In genomic region chr11:62615521-62615920, GRCh38 we compare ENCODE assay signal across 15 cellular contexts. TPM values are rescaled to one million over a fixed set of nuclear protein-coding genes. Genes with fewer than 3 reads are reported as not detected.
DNase-seq lines count a peak whose midpoint lies in the region; ATAC-seq and TF ChIP-seq lines count a peak whose summit lies in the region.
"Had no signal": no experiment of that assay in that cellular context is flagged by ENCODE, and none has a peak within 500 bp of the region (broad histone marks: within the 10 kb centered on the region; RNA-seq: fewer than 3 reads in every experiment).

No MANE protein-coding gene starts in this region.

- H3K27me3 Mint-ChIP-seq in activated naive CD4-positive, alpha-beta T cell treated with anti-CD3 and anti-CD28 coated beads, Interleukin-2, amount 50 U/mL, for 24 hours = no peaks in the 10 kb centered on the region
- H3K27me3 Mint-ChIP-seq in dendritic cell treated with granulocyte-macrophage colony-stimulating factor and Interleukin-4, amounts not matched to agents 40 ng/mL and 50 ng/mL, for 4 days = no peaks in the 10 kb centered on the region

- intact Hi-C loops in dendritic cell treated with granulocyte-macrophage colony-stimulating factor and Interleukin-4, amounts not matched to agents 40 ng/mL and 50 ng/mL, for 4 days (cut with micrococcal nuclease) = no loop called here
- intact Hi-C loops in gastrocnemius medialis (cut with DNase I; ENCODE audit: low total_unique reads) = no loop called here

- peaks cover 46% of the 10 kb centered on the region for H3K4me1 Mint-ChIP-seq in activated naive CD4-positive, alpha-beta T cell treated with anti-CD3 and anti-CD28 coated beads, Interleukin-2, amount 50 U/mL, for 24 hours
- peaks cover 40% of the 10 kb centered on the region for H3K4me1 Mint-ChIP-seq in dendritic cell treated with granulocyte-macrophage colony-stimulating factor and Interleukin-4, amounts not matched to agents 40 ng/mL and 50 ng/mL, for 4 days (ENCODE audit: low read depth)

- no peak overlapping the region for H3K4me3 ChIP-seq in gastrocnemius medialis
- H3K4me3 ChIP-seq: A549, GM12878, GM23338 had no signal

- no peak overlapping the region for H3K4me3 Mint-ChIP-seq in activated naive CD4-positive, alpha-beta T cell treated with anti-CD3 and anti-CD28 coated beads, Interleukin-2, amount 50 U/mL, for 24 hours
- no peak overlapping the region for H3K4me3 Mint-ChIP-seq in dendritic cell treated with granulocyte-macrophage colony-stimulating factor and Interleukin-4, amounts not matched to agents 40 ng/mL and 50 ng/mL, for 4 days
- H3K4me3 Mint-ChIP-seq: GM23338 had no signal

- H3K27me3 ChIP-seq in gastrocnemius medialis = no peaks in the 10 kb centered on the region

- H3K4me1 ChIP-seq in gastrocnemius medialis = peaks cover 16 to 20% of the 10 kb centered on the region in 2 donors

- peak overlapping the region; percentile 87 for H3K27ac ChIP-seq in temporal lobe (ENCODE audit: low read depth, low read length)
- H3K27ac ChIP-seq in gastrocnemius medialis = no peak overlapping the region

- no peaks in the 10 kb centered on the region for H3K9me3 ChIP-seq in gastrocnemius medialis
- H3K9me3 ChIP-seq: A549 had no signal

- H3K9me3 Mint-ChIP-seq in activated naive CD4-positive, alpha-beta T cell treated with anti-CD3 and anti-CD28 coated beads, Interleukin-2, amount 50 U/mL, for 24 hours = no peaks in the 10 kb centered on the region
- no peaks in the 10 kb centered on the region for H3K9me3 Mint-ChIP-seq in dendritic cell treated with granulocyte-macrophage colony-stimulating factor and Interleukin-4, amounts not matched to agents 40 ng/mL and 50 ng/mL, for 4 days

- in situ Hi-C loops in gastrocnemius medialis (cut with MboI; ENCODE audit: low sequenced_read_pairs in 4 of 4) = loop anchor here in 1 of 4 donors (25.0 kb wide), 1 partner anchor 97 kb away; the partner anchor contains the start of genes BSCL2 and GNG3

- ATAC-seq in gastrocnemius medialis (no peak), GM18873 (IDR thresholded peaks at IDR 0.05; ENCODE audit: low FRiP score, unreplicated experiment) (no peak)
- ATAC-seq: A549, GM12878, GM23338 had no signal

- peaks cover 0 to 11% of the 10 kb centered on the region in 2 donors for H3K36me3 ChIP-seq in gastrocnemius medialis

- peak overlapping the region; percentile 30 for H3K27ac Mint-ChIP-seq in activated naive CD4-positive, alpha-beta T cell treated with anti-CD3 and anti-CD28 coated beads, Interleukin-2, amount 50 U/mL, for 24 hours
- H3K27ac Mint-ChIP-seq in dendritic cell treated with granulocyte-macrophage colony-stimulating factor and Interleukin-4, amounts not matched to agents 40 ng/mL and 50 ng/mL, for 4 days = peak overlapping the region; percentile 73
- H3K27ac Mint-ChIP-seq: GM23338 had no signal

- no peak for TF ChIP-seq CTCF in gastrocnemius medialis (IDR thresholded peaks at IDR 0.05 in 4 of 5, conservative IDR thresholded peaks at IDR 0.05 in 1 of 5)

- H3K36me3 Mint-ChIP-seq in activated naive CD4-positive, alpha-beta T cell treated with anti-CD3 and anti-CD28 coated beads, Interleukin-2, amount 50 U/mL, for 24 hours = peaks cover 4% of the 10 kb centered on the region
- peaks cover 60% of the 10 kb centered on the region for H3K36me3 Mint-ChIP-seq in dendritic cell treated with granulocyte-macrophage colony-stimulating factor and Interleukin-4, amounts not matched to agents 40 ng/mL and 50 ng/mL, for 4 days (ENCODE audit: low read depth)

- no peak for TF ChIP-seq POLR2A in gastrocnemius medialis (IDR thresholded peaks at IDR 0.05)

- DNase-seq in activated naive CD4-positive, alpha-beta T cell treated with Interleukin-2 at 50 U/mL for 16 hours = no peak
- DNase-seq in gastrocnemius medialis = no peak
- DNase-seq: GDM1, KG1, NCI-H1417 treated with DMSO at 0.1 percent for 48 hours, NCI-H1930, NCI-H526 treated with DMSO at 0.1 percent for 48 hours, SIG-M5 had no signal

RNA-seq across cellular contexts. Expression of gene ROM1, which starts 2.5 kb away (rescaled TPM):
- total RNA-seq in temporal lobe (1.7 TPM), gastrocnemius medialis (1 to 10 TPM; 1.6 to 3.7 (median 2.7) TPM)

RNA-seq across cellular contexts. Expression of gene EML3, which starts 2.9 kb away (rescaled TPM):
- total RNA-seq in temporal lobe (4.2 TPM), gastrocnemius medialis (1 to 10 TPM; 4.7 to 7.9 (median 7.0) TPM)

RNA-seq across cellular contexts. Expression of gene B3GAT3, which starts 6.3 kb away (rescaled TPM):
- total RNA-seq in temporal lobe = 15.7 TPM
- 10 to 100 TPM in 2 of 4 donors, 1 to 10 TPM in 2; 4.4 to 21.4 (median 9.8) TPM for total RNA-seq in gastrocnemius medialis

RNA-seq across cellular contexts. Expression of gene MTA2, which starts 13.9 kb away (rescaled TPM):
- total RNA-seq in temporal lobe = 83.6 TPM
- 10 to 100 TPM; 28.0 to 47.1 (median 31.7) TPM for total RNA-seq in gastrocnemius medialis

RNA-seq across cellular contexts. Expression of gene TUT1, which starts 24.2 kb away (rescaled TPM):
- total RNA-seq in temporal lobe (6.1 TPM), gastrocnemius medialis (10 to 100 TPM in 3 of 4 donors, 1 to 10 TPM in 1; 7.8 to 15.7 (median 11.7) TPM)
